Comparison of ENCODE assay signal across 8 cellular contexts in genomic region chr6:163412345-163412744, GRCh38. TPM values are rescaled to one million over a fixed set of nuclear protein-coding genes. Genes with fewer than 3 reads are reported as not detected.
DNase-seq lines count a peak whose midpoint lies in the region; ATAC-seq and TF ChIP-seq lines count a peak whose summit lies in the region.

No MANE protein-coding gene starts in this region.

- ATAC-seq in naive thymus-derived CD8-positive, alpha-beta T cell: no peak
- ATAC-seq in GM18873 (IDR thresholded peaks at IDR 0.05; ENCODE audit: low FRiP score, unreplicated experiment) (no peak), HG03280 (IDR thresholded peaks at IDR 0.05; ENCODE audit: unreplicated experiment) (no peak), HG03108 (IDR thresholded peaks at IDR 0.05; ENCODE audit: unreplicated experiment) (no peak)

- H3K27ac ChIP-seq in ACC112 (ENCODE audit: low read depth, low read length) (peak overlapping the region; percentile 90), HUES6 (ENCODE audit: low read depth, low read length) (no peak overlapping the region)

- no peaks in the 10 kb centered on the region for H3K27me3 ChIP-seq in ACC112 (ENCODE audit: insufficient read depth, low read length)
- no peaks in the 10 kb centered on the region for H3K27me3 ChIP-seq in HUES6 (ENCODE audit: control insufficient read depth, insufficient read depth, low read length)

- peaks cover 27% of the 10 kb centered on the region for H3K79me2 ChIP-seq in ACC112 (ENCODE audit: control insufficient read depth, insufficient read depth, low read length, unreplicated experiment)

- H3K36me3 ChIP-seq in ACC112 (ENCODE audit: insufficient read depth, low read length) (no peaks in the 10 kb centered on the region), HUES6 (ENCODE audit: control insufficient read depth, insufficient read depth, low read length) (no peaks in the 10 kb centered on the region)

- no peaks in the 10 kb centered on the region for H3K9me3 ChIP-seq in HUES6 (ENCODE audit: control insufficient read depth, insufficient read depth, low read depth, low read length)

- no peak for TF ChIP-seq CTCF in choroid plexus epithelial cell (conservative IDR thresholded peaks at IDR 0.05; ENCODE audit: low read depth, low read length)

- peak overlapping the region in 5 of 10 donors; percentile 72 to 96 (median 96) for H3K27ac Mint-ChIP-seq in naive thymus-derived CD8-positive, alpha-beta T cell

- DNase-seq in choroid plexus epithelial cell (ENCODE audit: low read depth): no peak
- DNase-seq in naive thymus-derived CD8-positive, alpha-beta T cell: no peak
- no peak for DNase-seq in putamen (ENCODE audit: low spot score)

- POLR2A ChIA-PET in naive thymus-derived CD8-positive, alpha-beta T cell (lab: Charles Lee): interaction anchor here (0.6 to 0.9 kb wide), 3 partner anchors 11 to 166 kb away, joined by 3 to 5 read pairs (median 3); no protein-coding TSS in a partner anchor

- H3K4me1 ChIP-seq in ACC112 (ENCODE audit: control insufficient read depth, insufficient read depth, low read length, unreplicated experiment): peaks cover 6% of the 10 kb centered on the region
- H3K4me1 ChIP-seq in HUES6 (ENCODE audit: control insufficient read depth, insufficient read depth, low read length): peaks cover 8% of the 10 kb centered on the region

- peaks cover 12 to 27% (median 18%) of the 10 kb centered on the region in 4 donors for H3K4me1 Mint-ChIP-seq in naive thymus-derived CD8-positive, alpha-beta T cell

- peak overlapping the region in 9 of 10 donors; percentile 82 to 95 (median 90) for H3K4me3 Mint-ChIP-seq in naive thymus-derived CD8-positive, alpha-beta T cell

- H3K9me3 Mint-ChIP-seq in naive thymus-derived CD8-positive, alpha-beta T cell: no peaks in the 10 kb centered on the region

- no peak overlapping the region for H3K9ac ChIP-seq in HUES6 (ENCODE audit: low read length)

- H3K4me3 ChIP-seq in ACC112 (ENCODE audit: low read depth, low read length): peak overlapping the region; percentile 95
- H3K4me3 ChIP-seq in HUES6 (ENCODE audit: low read depth, low read length): peak overlapping the region; percentile 76
- H3K4me3 ChIP-seq in choroid plexus epithelial cell (ENCODE audit: low read depth, low read length): peak overlapping the region; percentile 83

- peak overlapping the region; percentile 72 for H2AFZ ChIP-seq in ACC112 (ENCODE audit: low read length, unreplicated experiment)

- peaks cover 0 to 8% (median 0%) of the 10 kb centered on the region in 5 donors for H3K27me3 Mint-ChIP-seq in naive thymus-derived CD8-positive, alpha-beta T cell

- H3K36me3 Mint-ChIP-seq in naive thymus-derived CD8-positive, alpha-beta T cell: no peaks in the 10 kb centered on the region

RNA-seq across cellular contexts. Expression of gene QKI, which starts 2.2 kb away (rescaled TPM):
- 10 to 100 TPM; 64.0 to 65.7 TPM for total RNA-seq in naive thymus-derived CD8-positive, alpha-beta T cell
- polyA plus RNA-seq in naive thymus-derived CD8-positive, alpha-beta T cell: 10 to 100 TPM in 2 of 3 donors, 1 to 10 TPM in 1; 8.8 to 36.0 (median 29.6) TPM
